In the genomic region with DNA sequence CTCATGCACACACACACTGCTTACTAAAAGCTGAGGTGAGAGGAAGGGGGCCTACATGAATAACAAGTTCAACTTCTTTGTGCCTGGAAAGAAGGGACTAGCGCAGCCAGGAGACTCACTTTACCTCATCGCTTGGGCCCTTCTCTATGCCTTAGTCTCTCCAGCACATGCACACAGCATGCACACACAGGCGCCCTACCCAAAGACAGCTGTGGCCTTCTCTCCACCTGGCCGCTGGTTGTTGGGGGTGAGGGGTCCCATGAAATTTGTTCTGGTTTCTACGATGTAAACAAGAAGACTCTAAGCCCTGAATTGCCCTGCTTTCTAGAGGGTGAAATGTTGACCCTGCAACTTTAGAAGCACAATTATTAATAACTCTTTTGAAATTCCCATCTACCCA, we compare ENCODE assay signal across 4 cellular contexts. TPM values are rescaled to one million over a fixed set of nuclear protein-coding genes. Genes with fewer than 3 reads are reported as not detected.
DNase-seq lines count a peak whose midpoint lies in the region; TF ChIP-seq lines count a peak whose summit lies in the region.
"Not testable (repeated sequence)": the region's sequence is repeated elsewhere in the genome, so short reads cannot be mapped to it uniquely, and the experiment has no call there.

No MANE protein-coding gene starts in this region.

- no CpG with 5 or more reads among the region's 5 CpGs for WGBS in neuronal stem cell (ENCODE audit: extremely low coverage in 2 of 2, insufficient read length in 2 of 2, insufficient replicate concordance in 1 of 2), 2 donors

- H2BK15ac ChIP-seq in neuronal stem cell (ENCODE audit: low read length) = not testable (repeated sequence)

- not testable (repeated sequence) for H3K4me3 Mint-ChIP-seq in osteocyte (ENCODE audit: unreplicated experiment)

- not testable (repeated sequence) for H3K18ac ChIP-seq in neuronal stem cell (ENCODE audit: low read length)

- not testable (repeated sequence) for H3K9ac ChIP-seq in neuronal stem cell (ENCODE audit: low read depth, low read length, poor library complexity)

- not testable (repeated sequence) for H3K27ac ChIP-seq in SJCRH30; neuronal stem cell (replicated peaks; ENCODE audit: low read length)

- H3K23ac ChIP-seq in neuronal stem cell (ENCODE audit: low read depth, low read length, poor library complexity) = not testable (repeated sequence)

- not testable (repeated sequence) for H4K91ac ChIP-seq in neuronal stem cell (ENCODE audit: low read depth, low read length, poor library complexity)

- H3K4me1 ChIP-seq in SJCRH30; neuronal stem cell (ENCODE audit: control insufficient read depth in 2 of 2, insufficient read depth in 1 of 2, low read depth in 1 of 2, low read length in 2 of 2): not testable (repeated sequence)

- H3K27ac Mint-ChIP-seq in osteocyte (ENCODE audit: unreplicated experiment) = not testable (repeated sequence)

- H4K8ac ChIP-seq in neuronal stem cell (ENCODE audit: low read depth, low read length) = not testable (repeated sequence)

- H3K27me3 ChIP-seq in SJCRH30; neuronal stem cell (ENCODE audit: control insufficient read depth in 3 of 3, insufficient read depth in 3 of 3, low read depth in 1 of 3, low read length in 3 of 3): not testable (repeated sequence)

- H3K79me1 ChIP-seq in neuronal stem cell (ENCODE audit: low read depth, low read length) = not testable (repeated sequence)

- not testable (repeated sequence) for H2BK120ac ChIP-seq in neuronal stem cell (ENCODE audit: low read depth, low read length)

- not testable (repeated sequence) for H2BK12ac ChIP-seq in neuronal stem cell (ENCODE audit: low read length)

- TF ChIP-seq CTCF in osteocyte (IDR thresholded peaks at IDR 0.05) = not testable (repeated sequence)

- H2AFZ ChIP-seq in neuronal stem cell (ENCODE audit: low read length) = not testable (repeated sequence)

- not testable (repeated sequence) for H3K4ac ChIP-seq in neuronal stem cell (ENCODE audit: low read length)

- H3K4me3 ChIP-seq in SJCRH30; neuronal stem cell (ENCODE audit: low read length in 2 of 2): not testable (repeated sequence)

- H2BK5ac ChIP-seq in neuronal stem cell (ENCODE audit: low read length) = not testable (repeated sequence)

- H3K36me3 Mint-ChIP-seq in osteocyte (ENCODE audit: unreplicated experiment) = not testable (repeated sequence)

- peak; percentile 20 to 24 for DNase-seq in SJCRH30
- peak; percentile 37 for DNase-seq in mesenteric fat pad (ENCODE audit: low spot score)
- DNase-seq in neuronal stem cell (ENCODE audit: low spot score) = not testable (repeated sequence)
- peak; percentile 54 for DNase-seq in osteocyte (ENCODE audit: extremely low spot score, unreplicated experiment)

- H2AK5ac ChIP-seq in neuronal stem cell (ENCODE audit: low read depth, low read length) = not testable (repeated sequence)

- H3K14ac ChIP-seq in neuronal stem cell (ENCODE audit: low read length) = peak overlapping the region; percentile 38

- H3K9me3 Mint-ChIP-seq in osteocyte (ENCODE audit: unreplicated experiment) = not testable (repeated sequence)

- not testable (repeated sequence) for H3K9me3 ChIP-seq in SJCRH30 (replicated peaks); neuronal stem cell (replicated peaks in 1 of 2; ENCODE audit: control insufficient read depth in 2 of 2, insufficient read depth in 1 of 2, low read depth in 1 of 2, low read length in 2 of 2)

- H3K4me1 Mint-ChIP-seq in osteocyte (ENCODE audit: unreplicated experiment) = not testable (repeated sequence)

- not testable (repeated sequence) for H3K4me2 ChIP-seq in neuronal stem cell (ENCODE audit: insufficient read depth, low read length, poor library complexity, severe bottlenecking)

- not testable (repeated sequence) for H3K36me3 ChIP-seq in SJCRH30; neuronal stem cell (replicated peaks in 1 of 2; ENCODE audit: control insufficient read depth in 2 of 2, insufficient read depth in 2 of 2, low read length in 2 of 2)

- H3K27me3 Mint-ChIP-seq in osteocyte (ENCODE audit: unreplicated experiment) = peaks cover 10% of the 10 kb centered on the region

RNA-seq across cellular contexts. Expression of a gene that starts 38.7 kb away (rescaled TPM):
- 13.4 and 14.7 TPM in 2 replicates for total RNA-seq in SJCRH30 (2014; rRNA removed; shearing (Covaris generic))
- total RNA-seq in mesenteric fat pad (37.2 TPM), osteocyte (20.7 and 21.0 TPM in 2 replicates)
- 3.8 TPM for polyA plus RNA-seq in neuronal stem cell (2013, experiment 1 of 2)
- polyA plus RNA-seq in neuronal stem cell (2013, experiment 2 of 2) = 3.9 TPM
